Comparison of ENCODE assay signal across 8 cellular contexts in genomic region chr17:36544320-36545092, GRCh38. TPM values are rescaled to one million over a fixed set of nuclear protein-coding genes. Genes with fewer than 3 reads are reported as not detected.
DNase-seq lines count a peak whose midpoint lies in the region; ATAC-seq and TF ChIP-seq lines count a peak whose summit lies in the region.

GGNBP2 (plus strand) TSS chr17:36544919; CDS start chr17:36545725, 806 bp downstream.

- CTCF ChIA-PET in RWPE1 (lab: Yijun Ruan, JAX): interaction anchor here (0.6 kb wide), 1 partner anchor 859 kb away, joined by 3 read pairs; no protein-coding TSS in a partner anchor
- CTCF ChIA-PET in naive thymus-derived CD4-positive, alpha-beta T cell (lab: Charles Lee): interaction anchor here (1.0 kb wide), 1 partner anchor 38 kb away, joined by 6 read pairs; no protein-coding TSS in a partner anchor

- peak within 1 kb of the TSS; percentile 99 for H3K4me3 ChIP-seq in DND-41 (ENCODE audit: low read depth in 1 of 2, low read length in 2 of 2)
- H3K4me3 ChIP-seq in naive thymus-derived CD4-positive, alpha-beta T cell (ENCODE audit: low read length): peak within 1 kb of the TSS; percentile 99

- H3K79me2 ChIP-seq in DND-41 (ENCODE audit: insufficient read depth, low read length): peaks cover 62% of the 10 kb centered on the region

- H3K36me3 ChIP-seq in DND-41 (ENCODE audit: insufficient read depth, low read length): peaks cover 29% of the 10 kb centered on the region
- H3K36me3 ChIP-seq in naive thymus-derived CD4-positive, alpha-beta T cell (ENCODE audit: control insufficient read depth in 2 of 3, insufficient read depth in 3 of 3, low read length in 3 of 3): peaks cover 0 to 12% (median 0%) of the 10 kb centered on the region in 3 experiments

- DNase-seq in DND-41 (peak; percentile 94), GOT3 (lab: John Stamatoyannopoulos, UW) (peak; percentile 81), LoVo (ENCODE audit: low spot score) (peak; percentile 92), RWPE1 (ENCODE audit: low spot score) (peak; percentile 88), fibroblast of gingiva (ENCODE audit: low read depth) (peak; percentile 90)
- DNase-seq in activated T-helper 1 cell treated with anti-CD3 and anti-CD28 coated beads, Interleukin-2, amount 50 U/mL, for 16 hours (ENCODE audit: low read depth in 1 of 2, low spot score in 1 of 2): peak; percentile 83 to 87
- peak; percentile 82 to 97 (median 93) for DNase-seq in naive thymus-derived CD4-positive, alpha-beta T cell
- DNase-seq in stimulated activated effector memory CD8-positive, alpha-beta T cell treated with anti-CD3 and anti-CD28 coated beads, Interleukin-12 subunit alpha, Interleukin-12 subunit beta, amount 100 ng/mL, for 72 hours (ENCODE audit: low spot score in 2 of 2): peak; percentile 90 to 96

- no peaks in the 10 kb centered on the region for H3K9me3 ChIP-seq in DND-41 (ENCODE audit: insufficient read depth, low read length, severe bottlenecking)
- no peaks in the 10 kb centered on the region for H3K9me3 ChIP-seq in naive thymus-derived CD4-positive, alpha-beta T cell (ENCODE audit: control insufficient read depth in 2 of 3, low read length in 3 of 3)

- H3K27me3 Mint-ChIP-seq in naive thymus-derived CD4-positive, alpha-beta T cell: no peaks in the 10 kb centered on the region

- H3K27me3 ChIP-seq in DND-41 (ENCODE audit: insufficient read depth, low read length, poor library complexity): no peaks in the 10 kb centered on the region
- H3K27me3 ChIP-seq in naive thymus-derived CD4-positive, alpha-beta T cell (ENCODE audit: control insufficient read depth in 2 of 2, insufficient read depth in 2 of 2, low read length in 2 of 2): no peaks in the 10 kb centered on the region

- H3K36me3 Mint-ChIP-seq in naive thymus-derived CD4-positive, alpha-beta T cell: peaks cover 0 to 17% (median 4%) of the 10 kb centered on the region in 5 donors
- H3K36me3 Mint-ChIP-seq in stimulated activated effector memory CD8-positive, alpha-beta T cell treated with anti-CD3 and anti-CD28 coated beads, Interleukin-12 subunit alpha, Interleukin-12 subunit beta, amount 100 ng/mL, for 72 hours: peaks cover 71% of the 10 kb centered on the region

- no peaks in the 10 kb centered on the region for H3K9me3 Mint-ChIP-seq in naive thymus-derived CD4-positive, alpha-beta T cell
- H3K9me3 Mint-ChIP-seq in stimulated activated effector memory CD8-positive, alpha-beta T cell treated with anti-CD3 and anti-CD28 coated beads, Interleukin-12 subunit alpha, Interleukin-12 subunit beta, amount 100 ng/mL, for 72 hours: no peaks in the 10 kb centered on the region

- peak within 1 kb of the TSS; percentile 100 for H2AFZ ChIP-seq in DND-41 (ENCODE audit: low read depth, low read length)

- POLR2A ChIA-PET in RWPE1 (lab: Yijun Ruan, JAX; ENCODE audit: low non-redundant PET): interaction anchor here (0.9 to 1.9 kb wide), 2 partner anchors 8 to 10 kb away, joined by 6 to 7 read pairs; partner anchors contain the start of genes MYO19 and PIGW
- POLR2A ChIA-PET in naive thymus-derived CD4-positive, alpha-beta T cell (lab: Charles Lee): interaction anchor here (0.6 to 7.7 kb wide), 8 partner anchors 9 to 62 kb away, joined by 3 to 130 read pairs (median 8); partner anchors contain the start of genes MRM1, MYO19 and PIGW

- ATAC-seq in DND-41 (ENCODE audit: insufficient read depth, low read depth): peak; percentile 70
- peak; percentile 77 for ATAC-seq in naive thymus-derived CD4-positive, alpha-beta T cell
- ATAC-seq in stimulated activated effector memory CD8-positive, alpha-beta T cell treated with anti-CD3 and anti-CD28 coated beads, Interleukin-12 subunit alpha, Interleukin-12 subunit beta, amount 100 ng/mL, for 72 hours: peak; percentile 78

- peak within 1 kb of the TSS; percentile 92 to 100 (median 96) for H3K27ac Mint-ChIP-seq in naive thymus-derived CD4-positive, alpha-beta T cell
- H3K27ac Mint-ChIP-seq in stimulated activated effector memory CD8-positive, alpha-beta T cell treated with anti-CD3 and anti-CD28 coated beads, Interleukin-12 subunit alpha, Interleukin-12 subunit beta, amount 100 ng/mL, for 72 hours: peak within 1 kb of the TSS; percentile 98

- peak within 1 kb of the TSS; percentile 90 for H3K4me2 ChIP-seq in DND-41 (ENCODE audit: insufficient read depth, low read length)

- peak within 1 kb of the TSS; percentile 99 for H3K27ac ChIP-seq in DND-41 (ENCODE audit: low read length)
- peak within 1 kb of the TSS; percentile 98 for H3K27ac ChIP-seq in RWPE1
- H3K27ac ChIP-seq in naive thymus-derived CD4-positive, alpha-beta T cell (ENCODE audit: low read depth, low read length): peak within 1 kb of the TSS; percentile 94

- peaks cover 28% of the 10 kb centered on the region for H4K20me1 ChIP-seq in DND-41 (ENCODE audit: insufficient read depth, low read length)

- TF ChIP-seq CTCF in DND-41 (IDR thresholded peaks at IDR 0.05; ENCODE audit: borderline replicate concordance, extremely low read depth, low read length, poor library complexity, severe bottlenecking) (peak; percentile 0), RWPE1 (conservative IDR thresholded peaks at IDR 0.05; ENCODE audit: low read depth) (no peak)

- intact Hi-C loops in naive thymus-derived CD4-positive, alpha-beta T cell (cut with micrococcal nuclease): loop anchor here (1.0 to 10.0 kb wide), 12 partner anchors 9 to 1063 kb away; partner anchors contain the start of genes DHRS11 (in 2 of the 2), MRM1 (in 2 of the 2), ZNHIT3 (in 2 of the 2) and AATF (in 1 of the 2)

- peaks cover 37% of the 10 kb centered on the region for H3K4me1 ChIP-seq in DND-41 (ENCODE audit: insufficient read depth, low read length)
- H3K4me1 ChIP-seq in naive thymus-derived CD4-positive, alpha-beta T cell (ENCODE audit: control insufficient read depth in 2 of 2, insufficient read depth in 2 of 2, low read length in 2 of 2): peaks cover 30 to 31% of the 10 kb centered on the region in 2 donors

- peaks cover 5 to 45% (median 33%) of the 10 kb centered on the region in 7 donors for H3K4me1 Mint-ChIP-seq in naive thymus-derived CD4-positive, alpha-beta T cell
- peaks cover 23% of the 10 kb centered on the region for H3K4me1 Mint-ChIP-seq in stimulated activated effector memory CD8-positive, alpha-beta T cell treated with anti-CD3 and anti-CD28 coated beads, Interleukin-12 subunit alpha, Interleukin-12 subunit beta, amount 100 ng/mL, for 72 hours

- peak within 1 kb of the TSS; percentile 87 to 97 (median 94) for H3K4me3 Mint-ChIP-seq in naive thymus-derived CD4-positive, alpha-beta T cell
- peak within 1 kb of the TSS; percentile 98 for H3K4me3 Mint-ChIP-seq in stimulated activated effector memory CD8-positive, alpha-beta T cell treated with anti-CD3 and anti-CD28 coated beads, Interleukin-12 subunit alpha, Interleukin-12 subunit beta, amount 100 ng/mL, for 72 hours

- H3K9ac ChIP-seq in DND-41 (ENCODE audit: low read depth, low read length): peak within 1 kb of the TSS; percentile 100

RNA-seq across cellular contexts. Expression of gene GGNBP2, which starts in this region (rescaled TPM):
- total RNA-seq in naive thymus-derived CD4-positive, alpha-beta T cell: 100 to 1,000 TPM in 4 of 5 experiments, 10 to 100 TPM in 1; 99.7 to 173 (median 145) TPM
- 10 to 100 TPM; 60.4 to 65.1 TPM for polyA plus RNA-seq in naive thymus-derived CD4-positive, alpha-beta T cell

Comparison
In these comparisons a context has a peak if more than half of its experiments do, and no peak if none do; other contexts are left out.
1. Peak in every context shown above with its lines: DNase-seq, ATAC-seq, H3K4me3 ChIP-seq and H3K27ac ChIP-seq.